In genomic region chr22:45376009-45376408, GRCh38 we compare ENCODE assay signal across 1 cellular context.
TF ChIP-seq lines count a peak whose summit lies in the region.

No MANE protein-coding gene starts in this region.

TF ChIP-seq in WTC11, 78 proteins besides CTCF, POLR2A, EP300 and RAD21:
- TF ChIP-seq CDX4 (CRISPR knock-in tag; IDR thresholded peaks at IDR 0.05; ENCODE audit: borderline replicate concordance) (no peak), EMX1 (CRISPR knock-in tag; IDR thresholded peaks at IDR 0.05) (no peak), GTF2I (CRISPR knock-in tag; conservative IDR thresholded peaks at IDR 0.05) (no peak), PREB (CRISPR knock-in tag; IDR thresholded peaks at IDR 0.05; ENCODE audit: borderline replicate concordance) (no peak), ZBTB21 (CRISPR knock-in tag; IDR thresholded peaks at IDR 0.05; ENCODE audit: borderline replicate concordance) (no peak), NR2C2 (CRISPR knock-in tag; IDR thresholded peaks at IDR 0.05) (no peak)
